19 cellular contexts compared by ENCODE assay signal in the genomic region with DNA sequence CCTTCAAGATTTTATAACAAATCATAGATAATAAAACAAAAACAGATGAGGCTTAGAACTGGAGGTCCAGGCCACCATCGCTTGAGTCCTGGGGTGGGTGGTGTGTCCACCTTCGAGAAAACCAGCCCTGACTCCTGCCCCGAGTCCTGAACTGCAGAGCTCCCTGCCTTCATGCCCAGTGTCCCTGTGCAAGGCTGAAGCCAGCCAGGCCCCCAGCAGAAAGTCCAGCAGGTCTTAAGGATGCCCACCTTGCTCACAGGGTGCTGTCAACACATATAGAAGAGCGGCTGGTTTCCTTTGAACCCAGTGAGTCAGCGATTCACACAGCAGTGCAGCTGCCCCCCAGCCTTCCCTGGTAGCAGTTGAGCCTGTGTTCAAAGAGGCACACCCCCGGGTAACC.
"Had no signal": no experiment of that assay in that cellular context is flagged by ENCODE, and none has a peak within 500 bp of the region (broad histone marks: within the 10 kb centered on the region; RNA-seq: fewer than 3 reads in every experiment).

No MANE protein-coding gene starts in this region.

- H3K4me3 ChIP-seq: left lung, vagina had no signal

- H3K9me3 ChIP-seq: left lung, vagina had no signal

- H3K27me3 Mint-ChIP-seq: dendritic cell treated with granulocyte-macrophage colony-stimulating factor and Interleukin-4, amounts not matched to agents 40 ng/mL and 50 ng/mL, for 4 days; naive thymus-derived CD4-positive, alpha-beta T cell; stimulated activated naive CD8-positive, alpha-beta T cell treated with anti-CD3 and anti-CD28 coated beads, Interleukin-15, Interleukin-2, amounts not matched to agents 100 ng/mL and 50 ng/mL, for 24 hours had no signal

- H3K27ac ChIP-seq: left lung, vagina, WERI-Rb-1 had no signal

- H3K9me3 Mint-ChIP-seq: dendritic cell treated with granulocyte-macrophage colony-stimulating factor and Interleukin-4, amounts not matched to agents 40 ng/mL and 50 ng/mL, for 4 days; naive thymus-derived CD4-positive, alpha-beta T cell; neural crest cell; stimulated activated naive CD8-positive, alpha-beta T cell treated with anti-CD3 and anti-CD28 coated beads, Interleukin-15, Interleukin-2, amounts not matched to agents 100 ng/mL and 50 ng/mL, for 24 hours had no signal

- H3K27ac Mint-ChIP-seq: activated CD8-positive, alpha-beta T cell treated with anti-CD3 and anti-CD28 coated beads, Interleukin-2, amount 10 ng/mL, durations not matched to agents 7 days and 5 days; dendritic cell treated with granulocyte-macrophage colony-stimulating factor and Interleukin-4, amounts not matched to agents 40 ng/mL and 50 ng/mL, for 4 days; naive thymus-derived CD4-positive, alpha-beta T cell; stimulated activated naive CD8-positive, alpha-beta T cell treated with anti-CD3 and anti-CD28 coated beads, Interleukin-15, Interleukin-2, amounts not matched to agents 100 ng/mL and 50 ng/mL, for 24 hours had no signal

- DNase-seq: activated CD4-positive, alpha-beta T cell treated with anti-CD3 and anti-CD28 coated beads, Interleukin-2, amount 50 U/mL, for 1 hour; activated CD4-positive, CD25-positive, alpha-beta regulatory T cell treated with anti-CD3 and anti-CD28 coated beads, Interleukin-2, amount 50 U/mL, for 72 hours; activated CD8-positive, alpha-beta T cell treated with anti-CD3 and anti-CD28 coated beads, Interleukin-2, amount 10 ng/mL, durations not matched to agents 7 days and 5 days; amygdala; cerebellar nuclear complex; effector CD4-positive, alpha-beta T cell; erythroblast; foreskin fibroblast; naive thymus-derived CD4-positive, alpha-beta T cell; occipital lobe; stimulated activated CD4-positive, alpha-beta T cell treated with anti-CD3 and anti-CD28 coated beads, Interleukin-4, amount 100 ng/mL, for 1 hour; T-helper 1 cell; trophoblast cell; WERI-Rb-1 had no signal

- H3K27me3 ChIP-seq: left lung, vagina had no signal

- ATAC-seq: activated CD8-positive, alpha-beta T cell treated with anti-CD3 and anti-CD28 coated beads, Interleukin-2, amount 10 ng/mL, durations not matched to agents 7 days and 5 days; left lung; naive thymus-derived CD4-positive, alpha-beta T cell had no signal

- H3K4me1 ChIP-seq: left lung, vagina had no signal

- H3K4me3 Mint-ChIP-seq: activated CD8-positive, alpha-beta T cell treated with anti-CD3 and anti-CD28 coated beads, Interleukin-2, amount 10 ng/mL, durations not matched to agents 7 days and 5 days; dendritic cell treated with granulocyte-macrophage colony-stimulating factor and Interleukin-4, amounts not matched to agents 40 ng/mL and 50 ng/mL, for 4 days; naive thymus-derived CD4-positive, alpha-beta T cell; neural crest cell; stimulated activated naive CD8-positive, alpha-beta T cell treated with anti-CD3 and anti-CD28 coated beads, Interleukin-15, Interleukin-2, amounts not matched to agents 100 ng/mL and 50 ng/mL, for 24 hours had no signal
